In the genomic region with DNA sequence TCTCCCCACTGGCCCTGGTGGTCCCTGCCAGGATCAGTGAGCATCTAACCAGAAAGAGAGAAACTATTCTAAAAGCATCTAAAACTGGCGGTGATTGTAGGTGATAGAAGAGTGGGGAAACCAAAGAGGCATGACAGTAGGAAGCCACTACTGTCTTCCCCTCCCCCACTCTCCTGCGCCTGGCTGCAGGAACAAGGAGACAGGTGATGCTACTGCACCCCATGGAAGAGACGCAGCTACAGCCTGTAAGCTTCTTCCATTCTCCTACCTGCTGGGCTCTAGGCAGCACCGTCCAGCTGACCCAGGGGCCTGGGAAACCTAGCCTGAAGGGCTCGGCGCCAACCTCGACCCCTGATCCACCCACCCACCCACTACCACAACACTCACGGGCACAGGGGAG, we compare ENCODE assay signal across 1 cellular context.
TF ChIP-seq lines count a peak whose summit lies in the region.

No MANE protein-coding gene starts in this region.

TF ChIP-seq in GM23338, 12 proteins besides CTCF, POLR2A, EP300 and RAD21 (continued from another document):
- TF ChIP-seq, protein P1, sequence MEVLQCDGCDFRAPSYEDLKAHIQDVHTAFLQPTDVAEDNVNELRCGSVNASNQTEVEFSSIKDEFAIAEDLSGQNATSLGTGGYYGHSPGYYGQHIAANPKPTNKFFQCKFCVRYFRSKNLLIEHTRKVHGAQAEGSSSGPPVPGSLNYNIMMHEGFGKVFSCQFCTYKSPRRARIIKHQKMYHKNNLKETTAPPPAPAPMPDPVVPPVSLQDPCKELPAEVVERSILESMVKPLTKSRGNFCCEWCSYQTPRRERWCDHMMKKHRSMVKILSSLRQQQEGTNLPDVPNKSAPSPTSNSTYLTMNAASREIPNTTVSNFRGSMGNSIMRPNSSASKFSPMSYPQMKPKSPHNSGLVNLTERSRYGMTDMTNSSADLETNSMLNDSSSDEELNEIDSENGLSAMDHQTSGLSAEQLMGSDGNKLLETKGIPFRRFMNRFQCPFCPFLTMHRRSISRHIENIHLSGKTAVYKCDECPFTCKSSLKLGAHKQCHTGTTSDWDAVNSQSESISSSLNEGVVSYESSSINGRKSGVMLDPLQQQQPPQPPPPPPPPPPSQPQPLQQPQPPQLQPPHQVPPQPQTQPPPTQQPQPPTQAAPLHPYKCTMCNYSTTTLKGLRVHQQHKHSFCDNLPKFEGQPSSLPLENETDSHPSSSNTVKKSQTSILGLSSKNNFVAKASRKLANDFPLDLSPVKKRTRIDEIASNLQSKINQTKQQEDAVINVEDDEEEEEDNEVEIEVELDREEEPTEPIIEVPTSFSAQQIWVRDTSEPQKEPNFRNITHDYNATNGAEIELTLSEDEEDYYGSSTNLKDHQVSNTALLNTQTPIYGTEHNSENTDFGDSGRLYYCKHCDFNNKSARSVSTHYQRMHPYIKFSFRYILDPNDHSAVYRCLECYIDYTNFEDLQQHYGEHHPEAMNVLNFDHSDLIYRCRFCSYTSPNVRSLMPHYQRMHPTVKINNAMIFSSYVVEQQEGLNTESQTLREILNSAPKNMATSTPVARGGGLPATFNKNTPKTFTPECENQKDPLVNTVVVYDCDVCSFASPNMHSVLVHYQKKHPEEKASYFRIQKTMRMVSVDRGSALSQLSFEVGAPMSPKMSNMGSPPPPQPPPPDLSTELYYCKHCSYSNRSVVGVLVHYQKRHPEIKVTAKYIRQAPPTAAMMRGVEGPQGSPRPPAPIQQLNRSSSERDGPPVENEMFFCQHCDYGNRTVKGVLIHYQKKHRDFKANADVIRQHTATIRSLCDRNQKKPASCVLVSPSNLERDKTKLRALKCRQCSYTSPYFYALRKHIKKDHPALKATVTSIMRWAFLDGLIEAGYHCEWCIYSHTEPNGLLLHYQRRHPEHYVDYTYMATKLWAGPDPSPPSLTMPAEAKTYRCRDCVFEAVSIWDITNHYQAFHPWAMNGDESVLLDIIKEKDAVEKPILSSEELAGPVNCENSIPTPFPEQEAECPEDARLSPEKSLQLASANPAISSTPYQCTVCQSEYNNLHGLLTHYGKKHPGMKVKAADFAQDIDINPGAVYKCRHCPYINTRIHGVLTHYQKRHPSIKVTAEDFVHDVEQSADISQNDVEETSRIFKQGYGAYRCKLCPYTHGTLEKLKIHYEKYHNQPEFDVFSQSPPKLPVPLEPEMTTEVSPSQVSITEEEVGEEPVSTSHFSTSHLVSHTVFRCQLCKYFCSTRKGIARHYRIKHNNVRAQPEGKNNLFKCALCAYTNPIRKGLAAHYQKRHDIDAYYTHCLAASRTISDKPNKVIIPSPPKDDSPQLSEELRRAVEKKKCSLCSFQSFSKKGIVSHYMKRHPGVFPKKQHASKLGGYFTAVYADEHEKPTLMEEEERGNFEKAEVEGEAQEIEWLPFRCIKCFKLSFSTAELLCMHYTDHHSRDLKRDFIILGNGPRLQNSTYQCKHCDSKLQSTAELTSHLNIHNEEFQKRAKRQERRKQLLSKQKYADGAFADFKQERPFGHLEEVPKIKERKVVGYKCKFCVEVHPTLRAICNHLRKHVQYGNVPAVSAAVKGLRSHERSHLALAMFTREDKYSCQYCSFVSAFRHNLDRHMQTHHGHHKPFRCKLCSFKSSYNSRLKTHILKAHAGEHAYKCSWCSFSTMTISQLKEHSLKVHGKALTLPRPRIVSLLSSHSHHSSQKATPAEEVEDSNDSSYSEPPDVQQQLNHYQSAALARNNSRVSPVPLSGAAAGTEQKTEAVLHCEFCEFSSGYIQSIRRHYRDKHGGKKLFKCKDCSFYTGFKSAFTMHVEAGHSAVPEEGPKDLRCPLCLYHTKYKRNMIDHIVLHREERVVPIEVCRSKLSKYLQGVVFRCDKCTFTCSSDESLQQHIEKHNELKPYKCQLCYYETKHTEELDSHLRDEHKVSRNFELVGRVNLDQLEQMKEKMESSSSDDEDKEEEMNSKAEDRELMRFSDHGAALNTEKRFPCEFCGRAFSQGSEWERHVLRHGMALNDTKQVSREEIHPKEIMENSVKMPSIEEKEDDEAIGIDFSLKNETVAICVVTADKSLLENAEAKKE (CRISPR knock-in tag; IDR thresholded peaks at IDR 0.05), result no peak
- no peak for TF ChIP-seq ZNF331 (CRISPR knock-in tag; IDR thresholded peaks at IDR 0.05; ENCODE audit: low read depth)
